In genomic region chr11:119334173-119334930, GRCh38 we compare ENCODE assay signal across 1 cellular context.
A peak's percentile ranks its signal among the peaks of the same experiment; 100 is the strongest.
TF ChIP-seq lines count a peak whose summit lies in the region.

Gene RNF26, plus strand, starts transcription at chr11:119334527. Its CDS starts 596 bp downstream, at chr11:119335123.

TF ChIP-seq in HepG2, 621 proteins besides CTCF, POLR2A, EP300 and RAD21 (continued from another document and continues in another):
- TF ChIP-seq E2F2 (CRISPR knock-in tag; IDR thresholded peaks at IDR 0.05; ENCODE audit: borderline replicate concordance) (no peak), NFE2L1 (CRISPR knock-in tag; IDR thresholded peaks at IDR 0.05; ENCODE audit: borderline replicate concordance) (no peak), SKIL (CRISPR knock-in tag; IDR thresholded peaks at IDR 0.05; ENCODE audit: borderline replicate concordance) (no peak), KMT2A (CRISPR knock-in tag; IDR thresholded peaks at IDR 0.05) (peak; percentile 90), TEF (CRISPR knock-in tag; IDR thresholded peaks at IDR 0.05) (no peak), PRPF4 (IDR thresholded peaks at IDR 0.05; ENCODE audit: low read depth, low read length, poor library complexity, severe bottlenecking) (no peak), ZBTB42 (CRISPR knock-in tag; IDR thresholded peaks at IDR 0.05) (no peak), GTF3A (CRISPR knock-in tag; conservative IDR thresholded peaks at IDR 0.05) (no peak), GZF1 (CRISPR knock-in tag; IDR thresholded peaks at IDR 0.05) (no peak), ZNF256 (CRISPR knock-in tag; conservative IDR thresholded peaks at IDR 0.05) (no peak), TBP (CRISPR knock-in tag; IDR thresholded peaks at IDR 0.05) (no peak), FUBP1 (CRISPR knock-in tag; IDR thresholded peaks at IDR 0.05; ENCODE audit: borderline replicate concordance) (no peak), ZNF75D (CRISPR knock-in tag; IDR thresholded peaks at IDR 0.05; ENCODE audit: borderline replicate concordance) (no peak), ARNTL (CRISPR knock-in tag; IDR thresholded peaks at IDR 0.05) (no peak), ZFP37 (CRISPR knock-in tag; IDR thresholded peaks at IDR 0.05; ENCODE audit: borderline replicate concordance) (no peak), ZNF652 (CRISPR knock-in tag; IDR thresholded peaks at IDR 0.05; ENCODE audit: borderline replicate concordance, low read depth) (no peak), ASH2L (IDR thresholded peaks at IDR 0.05; ENCODE audit: insufficient read length, low read depth, low read length) (peak; percentile 90), ZNF280B (CRISPR knock-in tag; IDR thresholded peaks at IDR 0.05; ENCODE audit: borderline replicate concordance) (no peak), GATA4 (IDR thresholded peaks at IDR 0.05; ENCODE audit: borderline replicate concordance, low read depth) (no peak), ZNF841 (CRISPR knock-in tag; IDR thresholded peaks at IDR 0.05; ENCODE audit: borderline replicate concordance) (no peak), CERS6 (CRISPR knock-in tag; IDR thresholded peaks at IDR 0.05) (no peak), ZNF12 (CRISPR knock-in tag; IDR thresholded peaks at IDR 0.05) (no peak), MEF2D (CRISPR knock-in tag; IDR thresholded peaks at IDR 0.05) (no peak), SNAPC2 (CRISPR knock-in tag; IDR thresholded peaks at IDR 0.05) (no peak), SIX1 (CRISPR knock-in tag; IDR thresholded peaks at IDR 0.05; ENCODE audit: borderline replicate concordance) (no peak), TFE3 (CRISPR knock-in tag; IDR thresholded peaks at IDR 0.05) (no peak), ZNF232 (CRISPR knock-in tag; IDR thresholded peaks at IDR 0.05; ENCODE audit: borderline replicate concordance) (no peak), ZMYM2 (CRISPR knock-in tag; IDR thresholded peaks at IDR 0.05) (no peak), RARA (CRISPR knock-in tag; IDR thresholded peaks at IDR 0.05) (no peak), POLR2AphosphoS2 (IDR thresholded peaks at IDR 0.05; ENCODE audit: low read depth, low read length) (no peak), ZNF740 (CRISPR knock-in tag; IDR thresholded peaks at IDR 0.05) (no peak), ZBTB33 (CRISPR knock-in tag; IDR thresholded peaks at IDR 0.05) (no peak), MBNL3 (CRISPR knock-in tag; conservative IDR thresholded peaks at IDR 0.05) (no peak), CENPBD1 (CRISPR knock-in tag; IDR thresholded peaks at IDR 0.05; ENCODE audit: borderline replicate concordance, low read depth) (no peak), HMG20A (CRISPR knock-in tag; IDR thresholded peaks at IDR 0.05; ENCODE audit: borderline replicate concordance) (no peak), ATF1 (CRISPR knock-in tag; IDR thresholded peaks at IDR 0.05) (peak; percentile 94), ATAD3A (CRISPR knock-in tag; IDR thresholded peaks at IDR 0.05) (no peak), HBP1 (CRISPR knock-in tag; IDR thresholded peaks at IDR 0.05; ENCODE audit: low read depth) (no peak), ZNF496 (CRISPR knock-in tag; IDR thresholded peaks at IDR 0.05; ENCODE audit: insufficient replicate concordance) (no peak), ZNF570 (CRISPR knock-in tag; IDR thresholded peaks at IDR 0.05; ENCODE audit: borderline replicate concordance) (no peak), ZNF746 (CRISPR knock-in tag; IDR thresholded peaks at IDR 0.05) (no peak), ATF5 (CRISPR knock-in tag; IDR thresholded peaks at IDR 0.05; ENCODE audit: low read depth) (no peak), NR2C2 (CRISPR knock-in tag; IDR thresholded peaks at IDR 0.05; ENCODE audit: borderline replicate concordance) (no peak; the same call in 1 of the 2 replicates), AHR (CRISPR knock-in tag; IDR thresholded peaks at IDR 0.05) (no peak), ZBTB26 (CRISPR knock-in tag; IDR thresholded peaks at IDR 0.05; ENCODE audit: borderline replicate concordance) (no peak), ATF2 (CRISPR knock-in tag; IDR thresholded peaks at IDR 0.05) (no peak; the same call in 1 of the 2 replicates), SMAD9 (CRISPR knock-in tag; IDR thresholded peaks at IDR 0.05) (no peak), ZSCAN12 (CRISPR knock-in tag; IDR thresholded peaks at IDR 0.05) (no peak), POGZ (CRISPR knock-in tag; IDR thresholded peaks at IDR 0.05) (no peak; the same call in 1 of the 2 replicates)
